Comparison of ENCODE assay signal across 1 cellular context in genomic region chr7:2637505-2638223, GRCh38.
TF ChIP-seq lines count a peak whose summit lies in the region.

No MANE protein-coding gene starts in this region.

TF ChIP-seq in H1, 55 proteins besides CTCF, POLR2A, EP300 and RAD21 (continued from another document):
- TF ChIP-seq SUZ12 (IDR thresholded peaks at IDR 0.05; ENCODE audit: low read length): no peak
- TF ChIP-seq, protein P1, sequence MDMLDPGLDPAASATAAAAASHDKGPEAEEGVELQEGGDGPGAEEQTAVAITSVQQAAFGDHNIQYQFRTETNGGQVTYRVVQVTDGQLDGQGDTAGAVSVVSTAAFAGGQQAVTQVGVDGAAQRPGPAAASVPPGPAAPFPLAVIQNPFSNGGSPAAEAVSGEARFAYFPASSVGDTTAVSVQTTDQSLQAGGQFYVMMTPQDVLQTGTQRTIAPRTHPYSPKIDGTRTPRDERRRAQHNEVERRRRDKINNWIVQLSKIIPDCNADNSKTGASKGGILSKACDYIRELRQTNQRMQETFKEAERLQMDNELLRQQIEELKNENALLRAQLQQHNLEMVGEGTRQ (IDR thresholded peaks at IDR 0.05; ENCODE audit: low read length): no peak
- no peak for TF ChIP-seq PHF8 (conservative IDR thresholded peaks at IDR 0.05; ENCODE audit: low read depth, low read length)
- TF ChIP-seq CTBP2 (IDR thresholded peaks at IDR 0.05; ENCODE audit: borderline replicate concordance, insufficient read depth, insufficient read length, low read length): no peak
- no peak for TF ChIP-seq HDAC6 (IDR thresholded peaks at IDR 0.05; ENCODE audit: low read depth, low read length)
- no peak for TF ChIP-seq SP2 (IDR thresholded peaks at IDR 0.05; ENCODE audit: low read length)
- no peak for TF ChIP-seq TBP (IDR thresholded peaks at IDR 0.05; ENCODE audit: low read depth, low read length)
- TF ChIP-seq, protein P2, sequence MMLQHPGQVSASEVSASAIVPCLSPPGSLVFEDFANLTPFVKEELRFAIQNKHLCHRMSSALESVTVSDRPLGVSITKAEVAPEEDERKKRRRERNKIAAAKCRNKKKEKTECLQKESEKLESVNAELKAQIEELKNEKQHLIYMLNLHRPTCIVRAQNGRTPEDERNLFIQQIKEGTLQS (IDR thresholded peaks at IDR 0.05; ENCODE audit: insufficient read depth, low read depth, low read length): no peak
- TF ChIP-seq CBX8 (IDR thresholded peaks at IDR 0.05; ENCODE audit: borderline replicate concordance, low read depth, low read length): no peak
